Comparison of ENCODE assay signal across 13 cellular contexts in genomic region chr17:73542323-73542722, GRCh38.
DNase-seq lines count a peak whose midpoint lies in the region; TF ChIP-seq lines count a peak whose summit lies in the region.
"Had no signal": no experiment of that assay in that cellular context is flagged by ENCODE, and none has a peak within 500 bp of the region (broad histone marks: within the 10 kb centered on the region; RNA-seq: fewer than 3 reads in every experiment).

No MANE protein-coding gene starts in this region.

- WGBS in mesendoderm (ENCODE audit: extremely low coverage, insufficient coverage, low lambda C conversion rate), result no CpG with 5 or more reads among the region's 9 CpGs

- H3K23ac ChIP-seq in mesendoderm (ENCODE audit: low read length), result no peak overlapping the region

- peak overlapping the region; percentile 40 for H3K56ac ChIP-seq in mesendoderm (ENCODE audit: low read length)

- no peak overlapping the region for H3K4me2 ChIP-seq in mesendoderm (ENCODE audit: low read length)

- no peak overlapping the region for H4K8ac ChIP-seq in mesendoderm (ENCODE audit: low read depth, low read length)

- no peak overlapping the region for H2AK5ac ChIP-seq in mesendoderm (ENCODE audit: low read length)

- peak; percentile 79 for DNase-seq in H7
- peak; percentile 59 for DNase-seq in WERI-Rb-1
- DNase-seq in mesendoderm, result no peak
- DNase-seq in stimulated activated CD4-positive, alpha-beta T cell treated with anti-CD3 and anti-CD28 coated beads, Interleukin-15, amount 100 ng/mL, for 24 hours, result no peak
- DNase-seq in islet precursor cell, result no peak
- no peak for DNase-seq in globus pallidus (ENCODE audit: low spot score)
- DNase-seq in NOMO-1 treated with dmso at 0.1 percent for 144 hours (lab: John Stamatoyannopoulos, UW; ENCODE audit: unreplicated experiment), result no peak
- DNase-seq: BE2C; CD4-positive, alpha-beta memory T cell; DMS79 treated with DMSO at 0.1 percent for 48 hours; EL; IMR-90 had no signal

- no peak for TF ChIP-seq CTCF in WERI-Rb-1 (IDR thresholded peaks at IDR 0.05; ENCODE audit: low read depth, low read length)

- H3K4me1 ChIP-seq in mesendoderm (ENCODE audit: control insufficient read depth, low read depth, low read length), result peaks cover 5% of the 10 kb centered on the region
- H3K4me1 ChIP-seq: BE2C had no signal

- no peaks in the 10 kb centered on the region for H3K9me3 ChIP-seq in WERI-Rb-1 (ENCODE audit: severe bottlenecking)
- H3K9me3 ChIP-seq: BE2C had no signal

- H2BK15ac ChIP-seq in mesendoderm (replicated peaks; ENCODE audit: low read depth), result no peak overlapping the region

- H4K5ac ChIP-seq in mesendoderm (ENCODE audit: low read length), result no peak overlapping the region

- H2BK120ac ChIP-seq in mesendoderm (ENCODE audit: low read depth, low read length), result no peak overlapping the region

- peak overlapping the region; percentile 23 for H3K27ac ChIP-seq in WERI-Rb-1
- no peak overlapping the region for H3K27ac ChIP-seq in mesendoderm (ENCODE audit: low read depth, low read length)
- H3K27ac ChIP-seq: C4-2B had no signal

- no peaks in the 10 kb centered on the region for H3K79me1 ChIP-seq in mesendoderm (ENCODE audit: low read length)

- no peak overlapping the region for H3K18ac ChIP-seq in mesendoderm (ENCODE audit: low read length)

- no peak overlapping the region for H3K4ac ChIP-seq in mesendoderm (ENCODE audit: low read depth, low read length)

- no peaks in the 10 kb centered on the region for H3K27me3 ChIP-seq in H7 (ENCODE audit: control insufficient read depth, insufficient read depth, low read length)
- H3K27me3 ChIP-seq in WERI-Rb-1 (ENCODE audit: insufficient read depth, low read depth, severe bottlenecking), result no peaks in the 10 kb centered on the region
- no peaks in the 10 kb centered on the region for H3K27me3 ChIP-seq in mesendoderm (ENCODE audit: insufficient read depth, low read length, poor library complexity)
- H3K27me3 ChIP-seq: BE2C had no signal

- no peak overlapping the region for H2BK5ac ChIP-seq in mesendoderm (ENCODE audit: low read length)

- H3K4me3 ChIP-seq in H7 (ENCODE audit: insufficient read depth, low read depth, low read length) (no peak overlapping the region), WERI-Rb-1 (ENCODE audit: low read depth, low read length) (no peak overlapping the region), mesendoderm (ENCODE audit: low read length) (no peak overlapping the region)

- H3K9ac ChIP-seq in mesendoderm (ENCODE audit: low read length), result no peak overlapping the region

- H3K79me2 ChIP-seq in mesendoderm (ENCODE audit: control insufficient read depth, insufficient read depth, low read length), result no peaks in the 10 kb centered on the region

- H3K36me3 ChIP-seq in H7 (replicated peaks; ENCODE audit: control insufficient read depth, insufficient read depth, low read length) (no peaks in the 10 kb centered on the region), WERI-Rb-1 (no peaks in the 10 kb centered on the region; the same call in 1 of the 2 replicates), mesendoderm (ENCODE audit: control insufficient read depth, insufficient read depth, low read length) (no peaks in the 10 kb centered on the region)
- H3K36me3 ChIP-seq: BE2C had no signal

Comparison
In these comparisons a context has a peak if more than half of its experiments do, and no peak if none do; other contexts are left out.
1. DNase-seq: peak in H7 (single experiment) and WERI-Rb-1 (single experiment); none in mesendoderm (single experiment), stimulated activated CD4-positive, alpha-beta T cell treated with anti-CD3 and anti-CD28 coated beads, Interleukin-15, amount 100 ng/mL, for 24 hours (single experiment), islet precursor cell (single experiment), globus pallidus (single experiment) and NOMO-1 treated with dmso at 0.1 percent for 144 hours (single experiment).